Comparison of ENCODE assay signal across 13 cellular contexts in genomic region chr16:82034981-82035612, GRCh38. TPM values are rescaled to one million over a fixed set of nuclear protein-coding genes. Genes with fewer than 3 reads are reported as not detected.
A peak's percentile ranks its signal among the peaks of the same experiment; 100 is the strongest.
DNase-seq lines count a peak whose midpoint lies in the region; ATAC-seq, FAIRE-seq and TF ChIP-seq lines count a peak whose summit lies in the region.
"Had no signal": no experiment of that assay in that cellular context is flagged by ENCODE, and none has a peak within 500 bp of the region (broad histone marks: within the 10 kb centered on the region; RNA-seq: fewer than 3 reads in every experiment).

Gene HSD17B2 (plus strand): TSS chr16:82035253. CDS start chr16:82035425, 172 bp downstream.

- in situ Hi-C loops in astrocyte of the cerebellum (cut with HindIII; ENCODE audit: low sequenced_read_pairs) = loop anchor here (25.0 kb wide), 1 partner anchor 602 kb away; the partner anchor contains the start of gene CDH13

- H3K27me3 ChIP-seq in stomach = no peaks in the 10 kb centered on the region
- H3K27me3 ChIP-seq in left lung = no peaks in the 10 kb centered on the region
- H3K27me3 ChIP-seq: SJSA1 had no signal

- H3K27ac ChIP-seq in kidney (ENCODE audit: low read depth in 2 of 2, low read length in 2 of 2) (no peak within 1 kb of the TSS), stomach (peak within 1 kb of the TSS; percentile 8 to 71 (median 53)), left lung (no peak within 1 kb of the TSS)

- no peak for FAIRE-seq in kidney (lab: Jason Lieb, UNC)

- no peak for TF ChIP-seq POLR2A in stomach (IDR thresholded peaks at IDR 0.05)

- ATAC-seq in left lung = no peak

- TF ChIP-seq CTCF in astrocyte of the cerebellum (IDR thresholded peaks at IDR 0.05; ENCODE audit: low read depth, low read length, missing control alignments) = no peak
- TF ChIP-seq CTCF in kidney (IDR thresholded peaks at IDR 0.05; ENCODE audit: borderline replicate concordance, extremely low read depth, insufficient read depth) = no peak
- TF ChIP-seq CTCF in stomach (IDR thresholded peaks at IDR 0.05) = no peak
- TF ChIP-seq CTCF in left lung (IDR thresholded peaks at IDR 0.05) = no peak

- no peak within 1 kb of the TSS for H3K9ac ChIP-seq in kidney (ENCODE audit: low read length in 2 of 2)

- H3K36me3 ChIP-seq in kidney (ENCODE audit: control insufficient read depth in 1 of 2, insufficient read depth in 2 of 2, low read length in 2 of 2) (no peaks in the 10 kb centered on the region), stomach (no peaks in the 10 kb centered on the region), left lung (no peaks in the 10 kb centered on the region)
- H3K36me3 ChIP-seq: SJSA1 had no signal

- TF ChIP-seq EP300 in stomach (IDR thresholded peaks at IDR 0.05) = no peak

- WGBS in stomach, 5 donors = 30 to 43% (median 34%) methylated on average over 6 of the region's 6 CpGs

- DNase-seq in HPDE6-E6E7 (ENCODE audit: extremely low spot score) = peak; percentile 78
- DNase-seq in astrocyte of the cerebellum (ENCODE audit: low read depth) = no peak
- no peak for DNase-seq in kidney
- DNase-seq in stomach = peak; percentile 32
- DNase-seq in NCI-H526 treated with DMSO at 0.1 percent for 48 hours (lab: John Stamatoyannopoulos, UW) = no peak
- DNase-seq in NCI-H2196 (lab: John Stamatoyannopoulos, UW; ENCODE audit: unreplicated experiment) = no peak
- DNase-seq in stimulated activated naive CD4-positive, alpha-beta T cell treated with Interleukin-2 at 50 U/mL for 16 hours (lab: John Stamatoyannopoulos, UW) = no peak
- DNase-seq in left lung = no peak
- DNase-seq: activated CD4-positive, alpha-beta T cell treated with anti-CD3 and anti-CD28 coated beads for 4 hours; activated gamma-delta T cell treated with Interleukin-2 at 50 U/mL for 16 hours; NCI-H2107; stimulated activated CD4-positive, alpha-beta T cell treated with anti-CD3 and anti-CD28 coated beads, Interleukin-2, amount 100 ng/mL, for 24 hours had no signal

- H3K4me3 ChIP-seq in astrocyte of the cerebellum (ENCODE audit: low read depth, low read length) (peak within 1 kb of the TSS; percentile 56), kidney (ENCODE audit: low read length in 2 of 2) (peak within 1 kb of the TSS; percentile 29 to 35), stomach (peak within 1 kb of the TSS in 3 of 4 donors; percentile 18 to 40 (median 29)), left lung (no peak within 1 kb of the TSS)
- H3K4me3 ChIP-seq: SJSA1 had no signal

- intact Hi-C loops in kidney (cut with DNase I) = no loop called here
- intact Hi-C loops in stomach (cut with DNase I; ENCODE audit: low total_unique reads) = loop anchor here (5.0 kb wide), 1 partner anchor 197 kb away; no protein-coding TSS in a partner anchor
- intact Hi-C loops in left lung (cut with DNase I) = loop anchor here in 1 of 2 donors (5.0 kb wide), 1 partner anchor 197 kb away; no protein-coding TSS in a partner anchor

- H3K9me3 ChIP-seq in kidney (ENCODE audit: control insufficient read depth in 1 of 2, low read length in 2 of 2) = no peaks in the 10 kb centered on the region
- no peaks in the 10 kb centered on the region for H3K9me3 ChIP-seq in stomach
- H3K9me3 ChIP-seq in left lung = no peaks in the 10 kb centered on the region
- H3K9me3 ChIP-seq: SJSA1 had no signal

- H3K4me1 ChIP-seq in kidney (ENCODE audit: control insufficient read depth in 1 of 2, insufficient read depth in 1 of 2, low read depth in 1 of 2, low read length in 2 of 2) (peaks cover 6 to 7% of the 10 kb centered on the region in 2 donors), stomach (peaks cover 14 to 30% (median 20%) of the 10 kb centered on the region in 4 donors), left lung (no peaks in the 10 kb centered on the region)

RNA-seq across cellular contexts. Expression of gene HSD17B2, which starts in this region (rescaled TPM):
- total RNA-seq in kidney (0.79 TPM), stomach (10 to 100 TPM in 3 of 5 donors, 1 to 10 TPM in 1, not detected in 1; 8.2 to 23.2 (median 17.4) TPM), left lung (under 1 TPM; 0.55 to 0.86 TPM)
- polyA plus RNA-seq in kidney (ENCODE audit: insufficient read depth, low read depth, low replicate concordance) (1.8 TPM), stomach (10 to 100 TPM in 2 of 3 donors, 1 to 10 TPM in 1; 6.6 to 25.7 (median 11.3) TPM)

Comparison
In these comparisons a context has a peak if more than half of its experiments do, and no peak if none do; other contexts are left out.
1. DNase-seq: peak in HPDE6-E6E7 (single experiment) and stomach (single experiment); none in astrocyte of the cerebellum (single experiment), kidney (single experiment), NCI-H526 treated with DMSO at 0.1 percent for 48 hours (single experiment), NCI-H2196 (single experiment), stimulated activated naive CD4-positive, alpha-beta T cell treated with Interleukin-2 at 50 U/mL for 16 hours (single experiment) and left lung (0 of 2).
2. H3K4me3 ChIP-seq: peak in astrocyte of the cerebellum (single experiment), kidney (2 of 2) and stomach (3 of 4); none in left lung (0 of 2).
3. H3K27ac ChIP-seq: peak in stomach (5 of 5); none in kidney (0 of 2) and left lung (0 of 2).